ENCODE assay signal across 12 cellular contexts in genomic region chr22:38081941-38082828, GRCh38. TPM values are rescaled to one million over a fixed set of nuclear protein-coding genes. Genes with fewer than 3 reads are reported as not detected.
A peak's percentile ranks its signal among the peaks of the same experiment; 100 is the strongest.
DNase-seq lines count a peak whose midpoint lies in the region; ATAC-seq and TF ChIP-seq lines count a peak whose summit lies in the region.
"Had no signal": no experiment of that assay in that cellular context is flagged by ENCODE, and none has a peak within 500 bp of the region (broad histone marks: within the 10 kb centered on the region; RNA-seq: fewer than 3 reads in every experiment).

No MANE protein-coding gene starts in this region.

- peak; percentile 44 for DNase-seq in activated T-cell treated with anti-CD3 and anti-CD28 coated beads, Interleukin-2, amount 50 U/mL, for 24 hours
- DNase-seq in activated T-cell treated with anti-CD3 and anti-CD28 coated beads for 4 hours = no peak
- no peak for DNase-seq in central memory CD8-positive, alpha-beta T cell (ENCODE audit: low spot score in 2 of 2)
- no peak for DNase-seq in tibial nerve (ENCODE audit: low spot score in 2 of 2)
- no peak for DNase-seq in ecto neural progenitor cell (ENCODE audit: low spot score)
- no peak for DNase-seq in Karpas-422
- DNase-seq: activated naive CD4-positive, alpha-beta T cell treated with anti-CD3 and anti-CD28 coated beads, Interleukin-2, amount 50 U/mL, for 16 hours; AML-193; NCI-H1694; OCI-M1 had no signal

- no peak for TF ChIP-seq EP300 in tibial nerve (IDR thresholded peaks at IDR 0.05)

- peaks cover 3 to 45% of the 10 kb centered on the region in 2 donors for H3K27me3 ChIP-seq in muscle layer of colon (ENCODE audit: control insufficient read depth in 1 of 2, insufficient read depth in 2 of 2, low read length in 2 of 2)
- H3K27me3 ChIP-seq in tibial nerve = peaks cover 0 to 24% of the 10 kb centered on the region in 2 donors
- H3K27me3 ChIP-seq in Karpas-422 (ENCODE audit: low read length) = no peaks in the 10 kb centered on the region

- TF ChIP-seq POLR2A in tibial nerve (IDR thresholded peaks at IDR 0.05) = no peak

- H3K4me2 ChIP-seq in Karpas-422 (ENCODE audit: low read depth, low read length, poor library complexity, severe bottlenecking) = no peak overlapping the region

- peaks cover 3% of the 10 kb centered on the region for H3K4me1 Mint-ChIP-seq in activated T-cell treated with anti-CD3 and anti-CD28 coated beads, Interleukin-2, amount 50 U/mL, for 24 hours (ENCODE audit: low read depth)
- no peaks in the 10 kb centered on the region for H3K4me1 Mint-ChIP-seq in central memory CD8-positive, alpha-beta T cell

- no peak for ATAC-seq in central memory CD8-positive, alpha-beta T cell (replicated peaks; ENCODE audit: extremely low read depth, poor library complexity, severe bottlenecking)
- ATAC-seq in HG03342 (IDR thresholded peaks at IDR 0.05; ENCODE audit: unreplicated experiment) = no peak

- H3K9ac ChIP-seq in muscle layer of colon (ENCODE audit: low read length) = no peak overlapping the region
- H3K9ac ChIP-seq in Karpas-422 (ENCODE audit: low read length) = no peak overlapping the region

- no peaks in the 10 kb centered on the region for H3K79me2 ChIP-seq in Karpas-422 (ENCODE audit: low read length)

- H3K4me3 Mint-ChIP-seq in activated T-cell treated with anti-CD3 and anti-CD28 coated beads, Interleukin-2, amount 50 U/mL, for 24 hours = no peak overlapping the region
- peak overlapping the region; percentile 43 for H3K4me3 Mint-ChIP-seq in central memory CD8-positive, alpha-beta T cell

- TF ChIP-seq CTCF in tibial nerve (IDR thresholded peaks at IDR 0.05) = no peak

- H4K20me1 ChIP-seq in Karpas-422 (ENCODE audit: insufficient read depth, low read depth, low read length) = no peaks in the 10 kb centered on the region

- H3K36me3 ChIP-seq in muscle layer of colon (ENCODE audit: insufficient read depth, low read length) = no peaks in the 10 kb centered on the region
- peaks cover 0 to 32% (median 2%) of the 10 kb centered on the region in 3 donors for H3K36me3 ChIP-seq in tibial nerve
- H3K36me3 ChIP-seq in Karpas-422 (ENCODE audit: insufficient read depth, low read length) = no peaks in the 10 kb centered on the region

- H2AFZ ChIP-seq in Karpas-422 (ENCODE audit: low read length) = no peak overlapping the region

- peaks cover 32% of the 10 kb centered on the region for H3K27me3 Mint-ChIP-seq in activated T-cell treated with anti-CD3 and anti-CD28 coated beads, Interleukin-2, amount 50 U/mL, for 24 hours
- peaks cover 11% of the 10 kb centered on the region for H3K27me3 Mint-ChIP-seq in central memory CD8-positive, alpha-beta T cell

- no peak overlapping the region for H3K27ac Mint-ChIP-seq in activated T-cell treated with anti-CD3 and anti-CD28 coated beads, Interleukin-2, amount 50 U/mL, for 24 hours
- H3K27ac Mint-ChIP-seq in central memory CD8-positive, alpha-beta T cell (ENCODE audit: low read depth) = no peak overlapping the region

- 30 to 41% methylated on average over 2 to 52 of the region's 52 CpGs for WGBS in tibial nerve, 2 donors

- peak overlapping the region; percentile 7 to 23 for H3K4me3 ChIP-seq in muscle layer of colon (ENCODE audit: low read depth in 1 of 2, low read length in 2 of 2)
- peak overlapping the region in 3 of 4 donors; percentile 18 to 51 (median 46) for H3K4me3 ChIP-seq in tibial nerve
- H3K4me3 ChIP-seq in Karpas-422 (ENCODE audit: low read length) = no peak overlapping the region

- H3K27ac ChIP-seq in muscle layer of colon (ENCODE audit: low read depth, low read length) (no peak overlapping the region), tibial nerve (peak overlapping the region in 1 of 4 donors; percentile 62), Karpas-422 (ENCODE audit: low read length) (no peak overlapping the region)

- no peaks in the 10 kb centered on the region for H3K9me3 Mint-ChIP-seq in activated T-cell treated with anti-CD3 and anti-CD28 coated beads, Interleukin-2, amount 50 U/mL, for 24 hours
- no peaks in the 10 kb centered on the region for H3K9me3 Mint-ChIP-seq in central memory CD8-positive, alpha-beta T cell

- H3K36me3 Mint-ChIP-seq in activated T-cell treated with anti-CD3 and anti-CD28 coated beads, Interleukin-2, amount 50 U/mL, for 24 hours (ENCODE audit: low read depth) = no peaks in the 10 kb centered on the region
- H3K36me3 Mint-ChIP-seq in central memory CD8-positive, alpha-beta T cell (ENCODE audit: insufficient read depth) = no peaks in the 10 kb centered on the region

- peaks cover 7% of the 10 kb centered on the region for H3K4me1 ChIP-seq in muscle layer of colon (ENCODE audit: insufficient read depth, low read length)
- H3K4me1 ChIP-seq in tibial nerve = peaks cover 0 to 41% (median 14%) of the 10 kb centered on the region in 4 donors
- H3K4me1 ChIP-seq in Karpas-422 (ENCODE audit: low read length) = no peaks in the 10 kb centered on the region

- H3K9me2 ChIP-seq in Karpas-422 (replicated peaks; ENCODE audit: insufficient read depth, low read length) = no peaks in the 10 kb centered on the region

- H3K9me3 ChIP-seq in muscle layer of colon (ENCODE audit: low read length) (no peaks in the 10 kb centered on the region), tibial nerve (no peaks in the 10 kb centered on the region), Karpas-422 (ENCODE audit: low read length) (no peaks in the 10 kb centered on the region)

RNA-seq across cellular contexts. Expression of gene SLC16A8, which starts 1.8 kb away (rescaled TPM):
- total RNA-seq in tibial nerve = 1 to 10 TPM in 3 of 4 donors, under 1 TPM in 1; 0.98 to 1.8 (median 1.4) TPM
- total RNA-seq in Karpas-422 (2014; rRNA removed; shearing (Covaris generic); ENCODE audit: low replicate concordance) = not detected in 2 replicates

RNA-seq across cellular contexts. Expression of gene PICK1, which starts 25.0 kb away (rescaled TPM):
- 10 to 100 TPM; 32.1 to 49.8 (median 44.2) TPM for total RNA-seq in tibial nerve
- 11.0 and 29.2 TPM in 2 replicates for total RNA-seq in Karpas-422 (2014; rRNA removed; shearing (Covaris generic); ENCODE audit: low replicate concordance)

RNA-seq across cellular contexts. Expression of gene BAIAP2L2, which starts 28.3 kb away (rescaled TPM):
- 1 to 10 TPM in 3 of 4 donors, not detected in 1; 1.3 to 2.7 (median 2.1) TPM for total RNA-seq in tibial nerve
- total RNA-seq in Karpas-422 (2014; rRNA removed; shearing (Covaris generic); ENCODE audit: low replicate concordance) = 0.22 and 0.43 TPM in 2 replicates
